1 cellular context compared by ENCODE assay signal in genomic region chr19:15897738-15898276, GRCh38.
TF ChIP-seq lines count a peak whose summit lies in the region.

Gene CYP4F2 (minus strand): TSS chr19:15898074. CDS start chr19:15897611, 463 bp downstream.

TF ChIP-seq in HepG2, 621 proteins besides CTCF, POLR2A, EP300 and RAD21 (continued from another document and continues in another):
- TF ChIP-seq ZBTB33 (CRISPR knock-in tag; IDR thresholded peaks at IDR 0.05) (no peak), MBD4 (IDR thresholded peaks at IDR 0.05; ENCODE audit: borderline replicate concordance, low read length) (no peak), IRF9 (CRISPR knock-in tag; IDR thresholded peaks at IDR 0.05; ENCODE audit: borderline replicate concordance) (0 out of 2 replicates have a peak, but pooled peaks have one; percentile 40), GMEB1 (CRISPR knock-in tag; IDR thresholded peaks at IDR 0.05; ENCODE audit: borderline replicate concordance) (no peak), PAF1 (CRISPR knock-in tag; IDR thresholded peaks at IDR 0.05) (no peak), NFYC (CRISPR knock-in tag; IDR thresholded peaks at IDR 0.05) (peak; percentile 85), ZFY (CRISPR knock-in tag; IDR thresholded peaks at IDR 0.05) (peak; percentile 76), MAX (IDR thresholded peaks at IDR 0.05) (no peak), ZFP36L2 (CRISPR knock-in tag; IDR thresholded peaks at IDR 0.05) (no peak), SIN3B (IDR thresholded peaks at IDR 0.05; ENCODE audit: low read length) (no peak), MAZ (IDR thresholded peaks at IDR 0.05; ENCODE audit: borderline replicate concordance, low read depth, low read length) (no peak), MAZ (CRISPR knock-in tag; IDR thresholded peaks at IDR 0.05; ENCODE audit: low read depth) (peak; percentile 49; the same call in 1 of the 2 replicates), ZNF143 (CRISPR knock-in tag; IDR thresholded peaks at IDR 0.05) (no peak), MED13 (CRISPR knock-in tag; IDR thresholded peaks at IDR 0.05) (no peak), KLF13 (CRISPR knock-in tag; IDR thresholded peaks at IDR 0.05) (no peak), ZNF20 (CRISPR knock-in tag; IDR thresholded peaks at IDR 0.05) (no peak), PRDM4 (CRISPR knock-in tag; IDR thresholded peaks at IDR 0.05; ENCODE audit: borderline replicate concordance) (no peak), ETV6 (CRISPR knock-in tag; conservative IDR thresholded peaks at IDR 0.05) (no peak), TCF7L2 (IDR thresholded peaks at IDR 0.05; ENCODE audit: low read depth, low read length) (no peak), GLI4 (CRISPR knock-in tag; IDR thresholded peaks at IDR 0.05; ENCODE audit: borderline replicate concordance) (no peak), ZMYM2 (CRISPR knock-in tag; IDR thresholded peaks at IDR 0.05) (no peak), NFIB (CRISPR knock-in tag; IDR thresholded peaks at IDR 0.05; ENCODE audit: borderline replicate concordance) (no peak), ZNF556 (CRISPR knock-in tag; IDR thresholded peaks at IDR 0.05; ENCODE audit: borderline replicate concordance) (no peak), DMAP1 (CRISPR knock-in tag; IDR thresholded peaks at IDR 0.05) (no peak), ZNF224 (CRISPR knock-in tag; IDR thresholded peaks at IDR 0.05) (no peak), ZNF253 (CRISPR knock-in tag; IDR thresholded peaks at IDR 0.05; ENCODE audit: borderline replicate concordance) (no peak), TFDP1 (CRISPR knock-in tag; IDR thresholded peaks at IDR 0.05; ENCODE audit: borderline replicate concordance) (no peak), ZNF563 (CRISPR knock-in tag; IDR thresholded peaks at IDR 0.05) (no peak), MTF2 (CRISPR knock-in tag; IDR thresholded peaks at IDR 0.05; ENCODE audit: borderline replicate concordance) (no peak), ZNF138 (CRISPR knock-in tag; IDR thresholded peaks at IDR 0.05; ENCODE audit: low read depth) (no peak), NR0B2 (CRISPR knock-in tag; IDR thresholded peaks at IDR 0.05) (no peak), ZNF780A (CRISPR knock-in tag; IDR thresholded peaks at IDR 0.05) (no peak), NR2F1 (CRISPR knock-in tag; IDR thresholded peaks at IDR 0.05) (peak; percentile 39 to 59; a peak in 3 of 4 replicates), CSRNP2 (CRISPR knock-in tag; conservative IDR thresholded peaks at IDR 0.05; ENCODE audit: low read depth) (no peak), ZNF503 (CRISPR knock-in tag; IDR thresholded peaks at IDR 0.05) (no peak), MEIS2 (CRISPR knock-in tag; IDR thresholded peaks at IDR 0.05) (no peak), PRDM10 (CRISPR knock-in tag; IDR thresholded peaks at IDR 0.05; ENCODE audit: low read depth) (no peak), ZNF766 (CRISPR knock-in tag; IDR thresholded peaks at IDR 0.05; ENCODE audit: borderline replicate concordance) (0 out of 2 replicates have a peak, but pooled peaks have one; percentile 19), ZNF30 (CRISPR knock-in tag; IDR thresholded peaks at IDR 0.05) (no peak), JUND (CRISPR knock-in tag; IDR thresholded peaks at IDR 0.05) (no peak), ZNF710 (CRISPR knock-in tag; IDR thresholded peaks at IDR 0.05; ENCODE audit: borderline replicate concordance) (no peak)
